ENCODE assay signal across 15 cellular contexts in genomic region chr7:51256244-51256781, GRCh38.
DNase-seq lines count a peak whose midpoint lies in the region; ATAC-seq and TF ChIP-seq lines count a peak whose summit lies in the region.
"Had no signal": no experiment of that assay in that cellular context is flagged by ENCODE, and none has a peak within 500 bp of the region (broad histone marks: within the 10 kb centered on the region; RNA-seq: fewer than 3 reads in every experiment).

No MANE protein-coding gene starts in this region.

- ATAC-seq in Right ventricle myocardium superior (ENCODE audit: poor library complexity) (peak; percentile 45), HG03521 (IDR thresholded peaks at IDR 0.05; ENCODE audit: unreplicated experiment) (no peak)
- ATAC-seq: activated naive CD8-positive, alpha-beta T cell treated with anti-CD3 and anti-CD28 coated beads, Interleukin-2, amount 50 U/mL, for 24 hours had no signal

- H3K4me1 ChIP-seq in CD4-positive, alpha-beta memory T cell (ENCODE audit: insufficient read depth, low read length), result no peaks in the 10 kb centered on the region
- H3K4me1 ChIP-seq in thyroid gland, result peaks cover 0 to 7% of the 10 kb centered on the region in 2 donors

- no peaks in the 10 kb centered on the region for H3K36me3 Mint-ChIP-seq in nephron (ENCODE audit: low read depth)
- H3K36me3 Mint-ChIP-seq in CD4-positive, alpha-beta memory T cell, result no peaks in the 10 kb centered on the region
- H3K36me3 Mint-ChIP-seq: immature natural killer cell, naive B cell had no signal

- peak overlapping the region; percentile 18 to 82 (median 58) for H3K27ac Mint-ChIP-seq in nephron
- H3K27ac Mint-ChIP-seq in CD4-positive, alpha-beta memory T cell, result no peak overlapping the region
- H3K27ac Mint-ChIP-seq: activated naive CD8-positive, alpha-beta T cell treated with anti-CD3 and anti-CD28 coated beads, Interleukin-2, amount 50 U/mL, for 24 hours; dendritic cell treated with granulocyte-macrophage colony-stimulating factor and Interleukin-4, amounts not matched to agents 40 ng/mL and 50 ng/mL, for 4 days; immature natural killer cell; naive B cell had no signal

- H3K27ac ChIP-seq in CD4-positive, alpha-beta memory T cell (ENCODE audit: low read depth, low read length), result no peak overlapping the region
- H3K27ac ChIP-seq in thyroid gland, result no peak overlapping the region

- no peaks in the 10 kb centered on the region for H3K27me3 ChIP-seq in CD4-positive, alpha-beta memory T cell (ENCODE audit: insufficient read depth, low read length)
- no peaks in the 10 kb centered on the region for H3K27me3 ChIP-seq in thyroid gland

- 69 to 75% methylated on average over 6 to 10 of the region's 10 CpGs for WGBS in thyroid gland, 2 donors

- no peak for TF ChIP-seq CTCF in nephron (IDR thresholded peaks at IDR 0.05; ENCODE audit: unreplicated experiment in 3 of 3)
- no peak for TF ChIP-seq CTCF in thyroid gland (IDR thresholded peaks at IDR 0.05)

- no peak overlapping the region for H3K4me3 ChIP-seq in CD4-positive, alpha-beta memory T cell (ENCODE audit: low read length in 2 of 2)
- no peak overlapping the region for H3K4me3 ChIP-seq in thyroid gland (replicated peaks in 1 of 3)
- H3K4me3 ChIP-seq: smooth muscle cell had no signal

- H3K36me3 ChIP-seq in CD4-positive, alpha-beta memory T cell (ENCODE audit: insufficient read depth, low read length), result no peaks in the 10 kb centered on the region
- H3K36me3 ChIP-seq in thyroid gland, result no peaks in the 10 kb centered on the region

- intact Hi-C loops in Right ventricle myocardium superior (cut with DNase I), result loop anchor here (10.0 kb wide), 1 partner anchor 98 kb away; no protein-coding TSS in a partner anchor
- intact Hi-C loops in cardiac septum (cut with DNase I), result no loop called here
- intact Hi-C loops in CD4-positive, alpha-beta memory T cell (cut with micrococcal nuclease), result no loop called here
- intact Hi-C loops in thyroid gland (cut with DNase I), result no loop called here

- peaks cover 7% of the 10 kb centered on the region for H3K27me3 Mint-ChIP-seq in nephron (ENCODE audit: low read depth)
- H3K27me3 Mint-ChIP-seq in CD4-positive, alpha-beta memory T cell, result peaks cover 3 to 7% of the 10 kb centered on the region in 2 donors
- H3K27me3 Mint-ChIP-seq: naive B cell had no signal

- no peak for DNase-seq in Right ventricle myocardium superior
- no peak for DNase-seq in cardiac septum (ENCODE audit: low spot score)
- peak; percentile 92 for DNase-seq in globus pallidus (ENCODE audit: low spot score)
- DNase-seq in CD4-positive, alpha-beta memory T cell, result no peak
- no peak for DNase-seq in H4 (ENCODE audit: low spot score)
- DNase-seq in thyroid gland, result no peak
- DNase-seq: activated CD4-positive, CD25-positive, alpha-beta regulatory T cell; activated naive CD8-positive, alpha-beta T cell treated with anti-CD3 and anti-CD28 coated beads, Interleukin-2, amount 50 U/mL, for 24 hours; immature natural killer cell; naive B cell; NCI-H2029 had no signal

- no peaks in the 10 kb centered on the region for H3K9me3 ChIP-seq in CD4-positive, alpha-beta memory T cell (ENCODE audit: control insufficient read depth in 1 of 2, low read length in 2 of 2)
- H3K9me3 ChIP-seq in thyroid gland, result no peaks in the 10 kb centered on the region

- peak overlapping the region in 1 of 3 experiments; percentile 26 for H3K4me3 Mint-ChIP-seq in nephron
- no peak overlapping the region for H3K4me3 Mint-ChIP-seq in CD4-positive, alpha-beta memory T cell
- H3K4me3 Mint-ChIP-seq: activated naive CD8-positive, alpha-beta T cell treated with anti-CD3 and anti-CD28 coated beads, Interleukin-2, amount 50 U/mL, for 24 hours; dendritic cell treated with granulocyte-macrophage colony-stimulating factor and Interleukin-4, amounts not matched to agents 40 ng/mL and 50 ng/mL, for 4 days; immature natural killer cell; naive B cell had no signal

- TF ChIP-seq POLR2A in thyroid gland (IDR thresholded peaks at IDR 0.05), result no peak

- POLR2A ChIA-PET in CD4-positive, alpha-beta memory T cell (lab: Charles Lee; ENCODE audit: partially characterized antibody), result no interaction called here

- no peaks in the 10 kb centered on the region for H3K9me3 Mint-ChIP-seq in nephron
- no peaks in the 10 kb centered on the region for H3K9me3 Mint-ChIP-seq in CD4-positive, alpha-beta memory T cell
- H3K9me3 Mint-ChIP-seq: activated naive CD8-positive, alpha-beta T cell treated with anti-CD3 and anti-CD28 coated beads, Interleukin-2, amount 50 U/mL, for 24 hours; dendritic cell treated with granulocyte-macrophage colony-stimulating factor and Interleukin-4, amounts not matched to agents 40 ng/mL and 50 ng/mL, for 4 days; naive B cell had no signal

- CTCF ChIA-PET in CD4-positive, alpha-beta memory T cell (lab: Charles Lee; ENCODE audit: partially characterized antibody), result no interaction called here

- H3K4me1 Mint-ChIP-seq in nephron, result peaks cover 68% of the 10 kb centered on the region
- no peaks in the 10 kb centered on the region for H3K4me1 Mint-ChIP-seq in CD4-positive, alpha-beta memory T cell
- H3K4me1 Mint-ChIP-seq: activated naive CD8-positive, alpha-beta T cell treated with anti-CD3 and anti-CD28 coated beads, Interleukin-2, amount 50 U/mL, for 24 hours; immature natural killer cell; naive B cell had no signal

Comparison
In these comparisons a context has a peak if more than half of its experiments do, and no peak if none do; other contexts are left out.
1. H3K27ac Mint-ChIP-seq: peak in nephron (3 of 3); none in CD4-positive, alpha-beta memory T cell (0 of 7).